Comparison of ENCODE assay signal across 8 cellular contexts in genomic region chr5:102755691-102756371, GRCh38. TPM values are rescaled to one million over a fixed set of nuclear protein-coding genes. Genes with fewer than 3 reads are reported as not detected.
A peak's percentile ranks its signal among the peaks of the same experiment; 100 is the strongest.
DNase-seq lines count a peak whose midpoint lies in the region; ATAC-seq and TF ChIP-seq lines count a peak whose summit lies in the region.

No MANE protein-coding gene starts in this region.

- POLR2A ChIA-PET in WTC11 (lab: Charles Lee) = interaction anchor here (0.5 to 1.2 kb wide), 5 partner anchors 9 to 364 kb away, joined by 3 to 4 read pairs (median 3); partner anchors contain the start of genes GIN1 and PPIP5K2

- DNase-seq in activated gamma-delta T cell treated with Interleukin-2 at 50 U/mL for 16 hours = peak; percentile 49
- DNase-seq in activated gamma-delta T cell (lab: John Stamatoyannopoulos, UW) = no peak
- peak; percentile 46 for DNase-seq in NCI-H2171 (lab: John Stamatoyannopoulos, UW)
- peak; percentile 58 for DNase-seq in WTC11 (ENCODE audit: low spot score)
- peak; percentile 41 for DNase-seq in cerebellum (ENCODE audit: low spot score)
- peak; percentile 75 to 84 for DNase-seq in left lung
- DNase-seq in stimulated activated CD4-positive, alpha-beta T cell treated with anti-CD3 and anti-CD28 coated beads, Interleukin-2, amount 100 ng/mL, for 48 hours = peak; percentile 59 to 61

- 0 out of 2 replicates have a peak, but pooled peaks cover 3% of the 10 kb centered on the region for H3K9me3 Mint-ChIP-seq in WTC11

- H3K27ac Mint-ChIP-seq in WTC11 = peak overlapping the region; percentile 73

- intact Hi-C loops in left lung (cut with DNase I) = no loop called here

- H3K4me1 ChIP-seq in left lung = peaks cover 5 to 50% of the 10 kb centered on the region in 2 donors

- H3K27me3 ChIP-seq in left lung = peaks cover 0 to 13% of the 10 kb centered on the region in 2 donors

- no peaks in the 10 kb centered on the region; the same call in 1 of the 2 replicates for H3K36me3 Mint-ChIP-seq in WTC11

- CTCF ChIA-PET in WTC11 (lab: Charles Lee) = interaction anchor here (0.6 to 2.3 kb wide), 4 partner anchors 8 to 81 kb away, joined by 3 to 9 read pairs (median 5); no protein-coding TSS in a partner anchor

- H3K4me3 Mint-ChIP-seq in WTC11 = peak overlapping the region; percentile 93

- H3K27me3 Mint-ChIP-seq in WTC11 (ENCODE audit: low read depth) = peaks cover 35% of the 10 kb centered on the region

- TF ChIP-seq CTCF in WTC11 (IDR thresholded peaks at IDR 0.05) (no peak), left lung (IDR thresholded peaks at IDR 0.05) (no peak)

- peaks cover 38% of the 10 kb centered on the region for H3K4me1 Mint-ChIP-seq in WTC11

- no peaks in the 10 kb centered on the region for H3K36me3 ChIP-seq in left lung

- peak overlapping the region; percentile 65 to 74 for H3K4me3 ChIP-seq in left lung

- H3K9me3 ChIP-seq in left lung = no peaks in the 10 kb centered on the region

- peak; percentile 54 for ATAC-seq in HG03025 (IDR thresholded peaks at IDR 0.05; ENCODE audit: low FRiP score, unreplicated experiment)
- peak; percentile 50 for ATAC-seq in WTC11
- peak; percentile 81 for ATAC-seq in left lung

- H3K27ac ChIP-seq in left lung = peak overlapping the region; percentile 85 to 87

TF ChIP-seq in WTC11, 78 proteins besides CTCF, POLR2A, EP300 and RAD21:
- TF ChIP-seq ZNF121 (CRISPR knock-in tag; IDR thresholded peaks at IDR 0.05) (no peak), TEAD1 (CRISPR knock-in tag; IDR thresholded peaks at IDR 0.05) (no peak)

RNA-seq across cellular contexts. Expression of gene PAM, which starts 0.7 kb away (rescaled TPM):
- total RNA-seq in WTC11 (2021) (52.3 to 71.8 TPM (median 71.0 TPM) in 3 replicates), cerebellum (148 TPM), left lung (100 to 1,000 TPM; 237 to 427 TPM)
